Comparison of ENCODE assay signal across 8 cellular contexts in the genomic region with DNA sequence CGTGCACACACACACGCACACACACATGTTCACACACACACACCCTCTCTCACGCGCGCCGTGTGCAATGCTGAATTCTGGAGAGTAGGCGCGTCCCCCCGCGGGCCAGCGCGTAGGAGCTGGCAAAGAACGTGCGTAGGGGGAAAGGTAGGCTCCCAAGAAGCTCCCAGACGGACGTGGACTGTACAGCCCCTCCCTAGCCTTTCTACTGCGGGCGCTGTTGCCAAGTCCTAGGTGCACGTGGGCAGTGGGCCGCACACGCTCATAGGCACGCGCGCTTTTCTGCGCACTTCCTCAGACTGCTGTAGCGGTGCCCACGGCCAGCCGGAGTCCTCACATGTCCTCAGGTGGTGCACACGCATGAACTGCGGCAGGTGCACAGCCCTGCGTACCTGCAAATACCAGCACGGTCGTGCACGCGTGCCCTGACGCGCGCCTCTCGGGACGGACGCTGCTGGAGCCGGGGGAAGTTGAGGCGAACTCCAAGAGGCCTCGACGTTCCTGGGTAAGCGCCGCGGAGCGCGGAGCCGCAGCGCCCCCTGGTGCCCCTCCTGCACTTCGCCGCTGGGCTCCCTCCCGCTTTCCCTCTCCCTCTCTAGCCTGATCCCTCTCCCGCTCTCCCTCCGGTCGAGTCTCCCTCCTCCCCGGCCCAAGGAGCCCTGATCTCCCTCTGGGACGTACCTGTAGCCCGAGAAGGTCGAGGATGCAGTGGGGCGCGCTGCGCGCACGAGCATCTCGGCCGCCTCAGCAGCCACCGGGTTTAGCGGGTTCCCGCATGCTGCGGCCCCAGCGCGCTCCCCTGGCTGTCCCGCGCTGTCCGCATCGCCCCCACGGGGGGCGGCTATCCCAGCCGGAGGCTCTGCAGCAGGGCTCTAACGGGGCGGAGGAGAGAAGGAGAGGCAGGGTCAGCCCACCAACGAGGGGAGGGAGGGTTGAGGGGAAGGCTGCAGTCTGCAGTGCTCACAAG. TPM values are rescaled to one million over a fixed set of nuclear protein-coding genes. Genes with fewer than 3 reads are reported as not detected.
DNase-seq lines count a peak whose midpoint lies in the region; ATAC-seq, FAIRE-seq and TF ChIP-seq lines count a peak whose summit lies in the region.

No MANE protein-coding gene starts in this region.

- no peak overlapping the region for H3K27ac Mint-ChIP-seq in stimulated activated naive CD8-positive, alpha-beta T cell treated with anti-CD3 and anti-CD28 coated beads, Interleukin-15, amount 100 ng/mL, for 72 hours

- H3K4me3 ChIP-seq in A549 (peak overlapping the region; percentile 35), esophagus (ENCODE audit: low read depth in 1 of 2, low read length in 2 of 2) (peak overlapping the region; percentile 4 to 27)

- no peaks in the 10 kb centered on the region for H3K36me3 ChIP-seq in esophagus (ENCODE audit: control insufficient read depth in 2 of 2, insufficient read depth in 2 of 2, low read length in 1 of 2)

- H3K9me3 ChIP-seq in A549 (no peaks in the 10 kb centered on the region), esophagus (ENCODE audit: control insufficient read depth in 2 of 2, insufficient read depth in 1 of 2, low read depth in 1 of 2, low read length in 1 of 2) (no peaks in the 10 kb centered on the region)

- peak; percentile 76 to 89 for TF ChIP-seq RAD21 in A549 (conservative IDR thresholded peaks at IDR 0.05 in 1 of 2, IDR thresholded peaks at IDR 0.05 in 1 of 2)

- no peak for TF ChIP-seq POLR2A in A549 (IDR thresholded peaks at IDR 0.05; ENCODE audit: low read length)

- peaks cover 0 to 3% of the 10 kb centered on the region in 2 donors for H3K9me3 Mint-ChIP-seq in stimulated activated naive CD8-positive, alpha-beta T cell treated with anti-CD3 and anti-CD28 coated beads, Interleukin-15, amount 100 ng/mL, for 72 hours

- ATAC-seq in A549, result peak; percentile 92 to 97
- peak; percentile 73 for ATAC-seq in stimulated activated naive CD8-positive, alpha-beta T cell treated with anti-CD3 and anti-CD28 coated beads, Interleukin-15, amount 100 ng/mL, for 72 hours
- no peak for ATAC-seq in GM21576 (IDR thresholded peaks at IDR 0.05; ENCODE audit: unreplicated experiment)

- peaks cover 0 to 3% of the 10 kb centered on the region in 2 donors for H3K27me3 ChIP-seq in esophagus (ENCODE audit: control insufficient read depth in 1 of 2, insufficient read depth in 2 of 2, low read length in 2 of 2)

- FAIRE-seq in A549 (lab: Jason Lieb, UNC), result no peak

- H3K4me2 ChIP-seq in A549, result peak overlapping the region; percentile 77

- no peak overlapping the region for H3K27ac ChIP-seq in A549
- H3K27ac ChIP-seq in esophagus (ENCODE audit: low read depth in 2 of 2, low read length in 1 of 2), result no peak overlapping the region

- POLR2A ChIA-PET in A549 (lab: Yijun Ruan, JAX), result no interaction called here

- H3K4me3 Mint-ChIP-seq in stimulated activated naive CD8-positive, alpha-beta T cell treated with anti-CD3 and anti-CD28 coated beads, Interleukin-15, amount 100 ng/mL, for 72 hours, result peak overlapping the region in 1 of 2 donors; percentile 36

- H3K4me1 ChIP-seq in A549 (peaks cover 10% of the 10 kb centered on the region; the same call in 2 of the 3 replicates), esophagus (ENCODE audit: control insufficient read depth in 2 of 2, insufficient read depth in 2 of 2, low read length in 1 of 2) (peaks cover 0 to 8% of the 10 kb centered on the region in 2 donors)

- DNase-seq in A549 (ENCODE audit: low read depth in 1 of 2, low spot score in 1 of 2), result peak; percentile 62 to 69
- peak; percentile 51 for DNase-seq in HT1080 (ENCODE audit: low read depth)
- peak; percentile 58 for DNase-seq in activated CD4-positive, alpha-beta T cell treated with anti-CD3 and anti-CD28 coated beads, Interleukin-2, amount 50 U/mL, for 48 hours
- peak; percentile 70 for DNase-seq in middle frontal gyrus (ENCODE audit: extremely low spot score, low spot score)
- DNase-seq in stimulated activated naive CD8-positive, alpha-beta T cell treated with anti-CD3 and anti-CD28 coated beads, Interleukin-15, amount 100 ng/mL, for 72 hours, result peak; percentile 44 to 50

- WGBS in A549 (ENCODE audit: missing lambda C conversion rate), result 7% methylated on average over 52 of the region's 85 CpGs
- 3 to 4% methylated on average over 73 to 85 of the region's 85 CpGs for WGBS in esophagus, 2 donors

- TF ChIP-seq CTCF in A549 (IDR thresholded peaks at IDR 0.05) (peak; percentile 83), GM12874 (IDR thresholded peaks at IDR 0.05; ENCODE audit: insufficient read depth, low read depth, low read length) (peak; percentile 98)

- peaks cover 28% of the 10 kb centered on the region for H3K4me1 Mint-ChIP-seq in stimulated activated naive CD8-positive, alpha-beta T cell treated with anti-CD3 and anti-CD28 coated beads, Interleukin-15, amount 100 ng/mL, for 72 hours

- CTCF ChIA-PET in A549 (lab: Yijun Ruan, JAX), result interaction anchor here (0.6 to 3.8 kb wide), 20 partner anchors 11 to 1046 kb away, joined by 3 to 27 read pairs (median 4); no protein-coding TSS in a partner anchor

- H3K27me3 Mint-ChIP-seq in stimulated activated naive CD8-positive, alpha-beta T cell treated with anti-CD3 and anti-CD28 coated beads, Interleukin-15, amount 100 ng/mL, for 72 hours, result peaks cover 78% of the 10 kb centered on the region

- TF ChIP-seq EP300 in A549 (IDR thresholded peaks at IDR 0.05), result no peak

TF ChIP-seq in A549, 52 proteins besides CTCF, POLR2A, EP300 and RAD21:
- no peak for TF ChIP-seq HOXB13 (CRISPR knock-in tag; IDR thresholded peaks at IDR 0.05; ENCODE audit: low read depth)
- TF ChIP-seq, protein P1, sequence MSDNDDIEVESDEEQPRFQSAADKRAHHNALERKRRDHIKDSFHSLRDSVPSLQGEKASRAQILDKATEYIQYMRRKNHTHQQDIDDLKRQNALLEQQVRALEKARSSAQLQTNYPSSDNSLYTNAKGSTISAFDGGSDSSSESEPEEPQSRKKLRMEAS (IDR thresholded peaks at IDR 0.05), result 0 out of 2 replicates have a peak, but pooled peaks have one; percentile 41
- no peak for TF ChIP-seq ZNF302 (CRISPR knock-in tag; IDR thresholded peaks at IDR 0.05)
- no peak for TF ChIP-seq EHMT2 (IDR thresholded peaks at IDR 0.05; ENCODE audit: low read depth)
- no peak for TF ChIP-seq ESRRA (IDR thresholded peaks at IDR 0.05; ENCODE audit: borderline replicate concordance, low read length)
- TF ChIP-seq SMC3 (IDR thresholded peaks at IDR 0.05), result peak; percentile 86
- no peak for TF ChIP-seq SREBF2 (IDR thresholded peaks at IDR 0.05)
- no peak for TF ChIP-seq RNF2 (IDR thresholded peaks at IDR 0.05; ENCODE audit: borderline replicate concordance, low read depth)
- no peak for TF ChIP-seq FOSL2 (IDR thresholded peaks at IDR 0.05)
- no peak for TF ChIP-seq FOSL2 (CRISPR knock-in tag; IDR thresholded peaks at IDR 0.05)
- TF ChIP-seq MYC (IDR thresholded peaks at IDR 0.05; ENCODE audit: borderline replicate concordance, low read length), result no peak
- no peak for TF ChIP-seq BHLHE40 (IDR thresholded peaks at IDR 0.05; ENCODE audit: low read depth, low read length)
- TF ChIP-seq HEYL (CRISPR knock-in tag; IDR thresholded peaks at IDR 0.05), result no peak
- no peak for TF ChIP-seq ZSCAN20 (CRISPR knock-in tag; IDR thresholded peaks at IDR 0.05)
- TF ChIP-seq CHD4 (IDR thresholded peaks at IDR 0.05; ENCODE audit: borderline replicate concordance), result no peak
- TF ChIP-seq ZFP36 (IDR thresholded peaks at IDR 0.05; ENCODE audit: borderline replicate concordance, partially characterized antibody), result no peak
- TF ChIP-seq HOXA7 (CRISPR knock-in tag; IDR thresholded peaks at IDR 0.05), result no peak
- no peak for TF ChIP-seq FOSB (CRISPR knock-in tag; IDR thresholded peaks at IDR 0.05)
- TF ChIP-seq KDM1A (IDR thresholded peaks at IDR 0.05; ENCODE audit: low read depth), result no peak

RNA-seq across cellular contexts. Expression of a gene that starts 0.7 kb away (rescaled TPM):
- not detected in 2 replicates for polyA plus RNA-seq in A549 (2011; rRNA removed)
- not detected in 2 replicates for polyA plus RNA-seq in A549 (2012; cell fraction: cytosol; rRNA removed)
- polyA plus RNA-seq in A549 (2012; cell fraction: nucleus; rRNA removed), result not detected in 2 replicates
- not detected in 3 replicates for polyA plus RNA-seq in A549 (2017; fragmentation: RNase III; extraction: RNeasy Plus Mini Kit Qiagen cat#74134 plus additional on column Dnase treatment)
- polyA minus RNA-seq in A549 (2011; rRNA and poly(A)+ RNA removed), result not detected in 2 replicates
- total RNA-seq in HT1080 (2014; rRNA removed; shearing (Covaris generic)), result 0.73 TPM in 1 of 2 replicates, not detected in the other
- polyA plus RNA-seq in HT1080 (2015; cell fraction: cytosol; rRNA removed), result 0.01 TPM in 1 of 2 replicates, not detected in the other
- 0.11 TPM in 1 of 2 replicates, not detected in the other for polyA plus RNA-seq in HT1080 (2015; cell fraction: nucleus; rRNA removed)
- polyA plus RNA-seq in esophagus, result under 1 TPM; 0.02 to 0.04 TPM
